ENCODE assay signal across 14 cellular contexts in genomic region chr13:112638919-112639318, GRCh38.
"Had no signal": no experiment of that assay in that cellular context is flagged by ENCODE, and none has a peak within 500 bp of the region (broad histone marks: within the 10 kb centered on the region; RNA-seq: fewer than 3 reads in every experiment).

No MANE protein-coding gene starts in this region.

- H3K4me3 ChIP-seq: vagina had no signal

- DNase-seq: activated CD4-positive, alpha-beta T cell treated with anti-CD3 and anti-CD28 coated beads, Interleukin-2, amount 50 U/mL, for 4 hours; activated CD4-positive, CD25-positive, alpha-beta regulatory T cell treated with anti-CD3 and anti-CD28 coated beads, Interleukin-2, amount 50 U/mL, for 72 hours; activated CD8-positive, alpha-beta memory T cell treated with anti-CD3 and anti-CD28 coated beads, Interleukin-2, amount 10 ng/mL, durations not matched to agents 7 days and 5 days; activated naive CD4-positive, alpha-beta T cell treated with anti-CD3 and anti-CD28 coated beads for 36 hours; activated naive CD8-positive, alpha-beta T cell treated with anti-CD3 and anti-CD28 coated beads, Interleukin-2, amount 50 U/mL, for 24 hours; activated T-cell treated with anti-CD3 and anti-CD28 coated beads, Interleukin-2, amount 50 U/mL, for 1 hour; natural killer cell; stimulated activated CD4-positive, alpha-beta T cell treated with anti-CD3 and anti-CD28 coated beads, Interleukin-2, amount 100 ng/mL, for 48 hours; T1000 had no signal

- ATAC-seq: activated CD8-positive, alpha-beta memory T cell treated with anti-CD3 and anti-CD28 coated beads, Interleukin-2, amount 10 ng/mL, durations not matched to agents 7 days and 5 days; activated naive CD8-positive, alpha-beta T cell treated with anti-CD3 and anti-CD28 coated beads, Interleukin-2, amount 50 U/mL, for 24 hours; left lobe of liver; natural killer cell; stimulated activated memory B cell treated with anti-CD40 and anti-IgM and Interleukin-4, amounts not matched to agents 10 μg/mL and 1 μg/mL and 100 μg/mL, for 72 hours had no signal

- H3K36me3 ChIP-seq: vagina had no signal

- H3K4me1 ChIP-seq: vagina had no signal

- H3K27ac ChIP-seq: vagina had no signal

- H3K9me3 ChIP-seq: vagina had no signal

- FAIRE-seq: astrocyte, endometrium had no signal

- H3K27me3 ChIP-seq: vagina had no signal
